ENCODE assay signal across 1 cellular context in genomic region chr1:234498448-234499118, GRCh38.
A peak's percentile ranks its signal among the peaks of the same experiment; 100 is the strongest.
TF ChIP-seq lines count a peak whose summit lies in the region.

No MANE protein-coding gene starts in this region.

TF ChIP-seq in HepG2, 621 proteins besides CTCF, POLR2A, EP300 and RAD21 (continued from another document):
- TF ChIP-seq, protein P1, sequence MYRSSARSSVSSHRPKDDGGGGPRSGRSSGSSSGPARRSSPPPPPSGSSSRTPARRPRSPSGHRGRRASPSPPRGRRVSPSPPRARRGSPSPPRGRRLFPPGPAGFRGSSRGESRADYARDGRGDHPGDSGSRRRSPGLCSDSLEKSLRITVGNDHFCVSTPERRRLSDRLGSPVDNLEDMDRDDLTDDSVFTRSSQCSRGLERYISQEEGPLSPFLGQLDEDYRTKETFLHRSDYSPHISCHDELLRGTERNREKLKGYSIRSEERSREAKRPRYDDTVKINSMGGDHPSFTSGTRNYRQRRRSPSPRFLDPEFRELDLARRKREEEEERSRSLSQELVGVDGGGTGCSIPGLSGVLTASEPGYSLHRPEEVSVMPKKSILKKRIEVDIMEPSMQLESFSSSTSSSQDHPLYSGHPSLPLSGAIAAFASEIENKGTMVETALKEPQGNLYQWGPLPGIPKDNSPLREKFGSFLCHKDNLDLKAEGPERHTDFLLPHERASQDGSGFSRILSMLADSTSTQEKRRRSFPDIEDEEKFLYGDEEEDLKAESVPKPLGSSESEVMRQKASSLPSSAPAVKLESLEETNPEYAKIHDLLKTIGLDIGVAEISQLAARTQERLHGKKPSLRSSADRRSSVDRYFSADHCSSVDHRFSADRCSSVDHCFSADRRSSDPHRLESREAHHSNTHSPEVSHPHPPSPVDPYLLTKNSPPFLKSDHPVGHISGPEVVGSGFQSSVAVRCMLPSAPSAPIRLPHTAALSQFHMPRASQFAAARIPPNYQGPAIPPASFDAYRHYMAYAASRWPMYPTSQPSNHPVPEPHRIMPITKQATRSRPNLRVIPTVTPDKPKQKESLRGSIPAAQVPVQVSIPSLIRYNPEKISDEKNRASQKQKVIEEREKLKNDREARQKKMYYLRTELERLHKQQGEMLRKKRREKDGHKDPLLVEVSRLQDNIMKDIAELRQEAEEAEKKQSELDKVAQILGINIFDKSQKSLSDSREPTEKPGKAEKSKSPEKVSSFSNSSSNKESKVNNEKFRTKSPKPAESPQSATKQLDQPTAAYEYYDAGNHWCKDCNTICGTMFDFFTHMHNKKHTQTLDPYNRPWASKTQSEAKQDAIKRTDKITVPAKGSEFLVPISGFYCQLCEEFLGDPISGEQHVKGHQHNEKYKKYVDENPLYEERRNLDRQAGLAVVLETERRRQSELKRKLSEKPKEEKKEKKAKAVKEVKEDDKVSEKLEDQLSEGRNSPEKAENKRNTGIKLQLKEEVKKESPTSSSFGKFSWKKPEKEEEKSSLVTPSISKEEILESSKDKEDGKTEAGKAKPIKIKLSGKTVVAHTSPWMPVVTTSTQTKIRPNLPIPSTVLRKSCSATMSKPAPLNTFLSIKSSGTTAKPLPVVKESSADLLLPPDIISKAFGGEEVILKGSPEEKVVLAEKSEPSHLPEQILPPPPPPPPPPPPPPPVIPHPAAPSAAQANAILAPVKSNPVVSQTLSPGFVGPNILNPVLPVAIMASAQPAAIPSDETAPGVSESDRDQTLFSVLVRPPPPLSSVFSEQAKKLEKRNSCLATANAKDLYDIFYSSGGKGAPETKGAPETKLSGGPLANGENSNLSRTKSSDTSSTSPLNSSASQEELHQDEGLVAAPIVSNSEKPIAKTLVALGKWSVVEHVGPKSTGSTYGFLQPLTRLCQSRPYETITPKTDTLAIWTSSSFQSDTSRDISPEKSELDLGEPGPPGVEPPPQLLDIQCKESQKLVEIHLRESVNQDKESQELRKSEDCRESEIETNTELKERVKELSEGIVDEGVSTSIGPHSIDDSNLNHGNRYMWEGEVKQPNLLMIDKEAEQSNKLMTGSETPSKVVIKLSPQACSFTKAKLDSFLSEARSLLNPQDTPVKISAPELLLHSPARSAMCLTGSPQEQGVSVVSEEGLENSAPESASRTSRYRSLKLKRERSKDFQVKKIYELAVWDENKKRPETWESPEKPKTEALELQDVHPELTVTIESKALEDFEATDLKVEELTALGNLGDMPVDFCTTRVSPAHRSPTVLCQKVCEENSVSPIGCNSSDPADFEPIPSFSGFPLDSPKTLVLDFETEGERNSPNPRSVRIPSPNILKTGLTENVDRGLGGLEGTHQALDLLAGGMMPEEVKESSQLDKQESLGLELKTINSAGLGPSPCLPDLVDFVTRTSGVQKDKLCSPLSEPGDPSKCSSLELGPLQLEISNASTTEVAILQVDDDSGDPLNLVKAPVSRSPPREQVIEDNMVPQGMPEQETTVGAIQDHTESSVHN (CRISPR knock-in tag; IDR thresholded peaks at IDR 0.05), result peak; percentile 42; the same call in 1 of the 2 replicates
